Comparison of ENCODE assay signal across 21 cellular contexts in the genomic region with DNA sequence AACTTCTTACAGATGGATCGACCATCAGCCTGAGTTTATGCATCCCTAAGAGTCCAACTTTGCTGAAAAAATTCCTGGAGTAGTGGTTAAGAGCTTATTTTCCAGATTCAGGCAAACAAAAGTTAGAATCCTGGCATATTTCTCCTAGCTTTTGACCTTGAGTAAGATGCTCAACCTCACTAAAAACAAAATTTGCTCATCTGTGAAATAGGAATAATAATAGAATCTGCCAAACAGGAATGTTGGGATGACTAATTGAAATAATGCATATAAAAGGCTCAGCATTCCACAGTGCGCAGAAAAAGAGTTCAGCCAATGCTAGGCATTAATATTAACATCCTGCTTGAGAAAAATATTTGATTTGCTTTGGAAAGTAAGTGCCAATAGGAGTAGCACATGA.
"Had no signal": no experiment of that assay in that cellular context is flagged by ENCODE, and none has a peak within 500 bp of the region (broad histone marks: within the 10 kb centered on the region; RNA-seq: fewer than 3 reads in every experiment).

No MANE protein-coding gene starts in this region.

- H3K4me3 ChIP-seq: breast epithelium, gastroesophageal sphincter, heart left ventricle, prostate gland, right atrium auricular region, suprapubic skin had no signal

- ATAC-seq: activated T-helper 17 cell treated with anti-CD3 and anti-CD28 coated beads, Interleukin-2, amount 50 U/mL, for 72 hours; gastroesophageal sphincter; heart left ventricle; stimulated activated naive CD8-positive, alpha-beta T cell treated with anti-CD3 and anti-CD28 coated beads, Interleukin-15, amount 100 ng/mL, for 72 hours had no signal

- H3K27me3 Mint-ChIP-seq: activated CD4-positive, alpha-beta memory T cell treated with anti-CD3 and anti-CD28 coated beads, Interleukin-2, amount 10 ng/mL, durations not matched to agents 7 days and 5 days; activated naive CD8-positive, alpha-beta T cell treated with anti-CD3 and anti-CD28 coated beads, Interleukin-2, amount 10 ng/mL, durations not matched to agents 7 days and 5 days had no signal

- H3K9me3 ChIP-seq: gastroesophageal sphincter, prostate gland, right atrium auricular region, suprapubic skin had no signal

- H3K4me1 Mint-ChIP-seq: activated CD4-positive, alpha-beta memory T cell treated with anti-CD3 and anti-CD28 coated beads, Interleukin-2, amount 10 ng/mL, durations not matched to agents 7 days and 5 days; activated naive CD8-positive, alpha-beta T cell treated with anti-CD3 and anti-CD28 coated beads, Interleukin-2, amount 10 ng/mL, durations not matched to agents 7 days and 5 days; activated T-helper 17 cell treated with anti-CD3 and anti-CD28 coated beads, Interleukin-2, amount 50 U/mL, for 72 hours; memory B cell; stimulated activated naive CD8-positive, alpha-beta T cell treated with anti-CD3 and anti-CD28 coated beads, Interleukin-15, amount 100 ng/mL, for 72 hours had no signal

- H3K36me3 Mint-ChIP-seq: activated naive CD8-positive, alpha-beta T cell treated with anti-CD3 and anti-CD28 coated beads, Interleukin-2, amount 10 ng/mL, durations not matched to agents 7 days and 5 days; memory B cell had no signal

- DNase-seq: activated CD4-positive, alpha-beta memory T cell treated with anti-CD3 and anti-CD28 coated beads, Interleukin-2, amount 10 ng/mL, durations not matched to agents 7 days and 5 days; activated CD4-positive, alpha-beta T cell treated with anti-CD3 and anti-CD28 coated beads for 48 hours; activated CD4-positive, CD25-positive, alpha-beta regulatory T cell; activated naive CD4-positive, alpha-beta T cell treated with Interleukin-2 at 50 U/mL for 16 hours; activated naive CD8-positive, alpha-beta T cell treated with anti-CD3 and anti-CD28 coated beads, Interleukin-2, amount 10 ng/mL, durations not matched to agents 7 days and 5 days; activated T-cell treated with anti-CD3 and anti-CD28 coated beads, Interleukin-2, amount 50 U/mL, for 1 hour; cerebellar nuclear complex; heart left ventricle; stimulated activated naive CD8-positive, alpha-beta T cell treated with anti-CD3 and anti-CD28 coated beads, Interleukin-15, amount 100 ng/mL, for 72 hours; T-helper 1 cell; T-helper 9 cell; trophoblast cell had no signal

- H3K4me1 ChIP-seq: breast epithelium, gastroesophageal sphincter, heart left ventricle, prostate gland, right atrium auricular region, suprapubic skin had no signal

- H3K4me3 Mint-ChIP-seq: activated CD4-positive, alpha-beta memory T cell treated with anti-CD3 and anti-CD28 coated beads, Interleukin-2, amount 10 ng/mL, durations not matched to agents 7 days and 5 days; activated naive CD8-positive, alpha-beta T cell treated with anti-CD3 and anti-CD28 coated beads, Interleukin-2, amount 10 ng/mL, durations not matched to agents 7 days and 5 days; activated T-helper 17 cell treated with anti-CD3 and anti-CD28 coated beads, Interleukin-2, amount 50 U/mL, for 72 hours; memory B cell; neural crest cell; stimulated activated naive CD8-positive, alpha-beta T cell treated with anti-CD3 and anti-CD28 coated beads, Interleukin-15, amount 100 ng/mL, for 72 hours had no signal

- H3K27ac ChIP-seq: breast epithelium, epithelial cell of prostate, gastroesophageal sphincter, heart left ventricle, prostate gland, right atrium auricular region, suprapubic skin had no signal

- H3K27ac Mint-ChIP-seq: activated CD4-positive, alpha-beta memory T cell treated with anti-CD3 and anti-CD28 coated beads, Interleukin-2, amount 10 ng/mL, durations not matched to agents 7 days and 5 days; activated naive CD8-positive, alpha-beta T cell treated with anti-CD3 and anti-CD28 coated beads, Interleukin-2, amount 10 ng/mL, durations not matched to agents 7 days and 5 days; activated T-helper 17 cell treated with anti-CD3 and anti-CD28 coated beads, Interleukin-2, amount 50 U/mL, for 72 hours; memory B cell; stimulated activated naive CD8-positive, alpha-beta T cell treated with anti-CD3 and anti-CD28 coated beads, Interleukin-15, amount 100 ng/mL, for 72 hours had no signal

- H3K36me3 ChIP-seq: breast epithelium, gastroesophageal sphincter, heart left ventricle, prostate gland, right atrium auricular region, suprapubic skin had no signal

- H3K27me3 ChIP-seq: breast epithelium, gastroesophageal sphincter, heart left ventricle, right atrium auricular region, suprapubic skin had no signal

- H3K9me3 Mint-ChIP-seq: stimulated activated naive CD8-positive, alpha-beta T cell treated with anti-CD3 and anti-CD28 coated beads, Interleukin-15, amount 100 ng/mL, for 72 hours had no signal
